In the genomic region with DNA sequence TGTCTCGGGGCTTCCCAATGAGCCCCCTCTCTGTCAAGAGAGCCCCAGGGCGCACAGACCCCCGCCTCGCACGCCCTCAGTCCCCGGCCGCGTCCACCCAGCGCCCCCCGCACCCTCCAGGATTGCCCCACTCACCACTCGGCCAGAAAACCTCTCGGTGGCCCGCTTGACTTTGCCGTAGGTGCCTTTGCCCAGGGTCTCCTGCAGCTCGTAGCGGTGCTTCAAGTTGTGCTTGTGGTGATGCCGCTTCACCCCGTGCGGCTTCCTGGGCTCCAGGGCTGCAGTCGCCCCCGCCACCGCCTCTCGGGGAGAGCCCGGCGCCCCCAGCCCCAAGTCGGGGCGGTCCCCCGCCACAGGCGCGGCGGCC, we compare ENCODE assay signal across 8 cellular contexts. TPM values are rescaled to one million over a fixed set of nuclear protein-coding genes. Genes with fewer than 3 reads are reported as not detected.
DNase-seq lines count a peak whose midpoint lies in the region; ATAC-seq and TF ChIP-seq lines count a peak whose summit lies in the region.

No MANE protein-coding gene starts in this region.

- 4 to 9% (median 4%) methylated on average over 26 to 31 of the region's 31 CpGs for WGBS in psoas muscle, 3 donors

- H3K27ac ChIP-seq in psoas muscle, result peak overlapping the region; percentile 98

- no peak for TF ChIP-seq CTCF in GM20000 (IDR thresholded peaks at IDR 0.05; ENCODE audit: extremely low read depth, missing control alignments)
- TF ChIP-seq CTCF in foreskin fibroblast (IDR thresholded peaks at IDR 0.05; ENCODE audit: low read depth, low read length), result no peak
- no peak for TF ChIP-seq CTCF in psoas muscle (IDR thresholded peaks at IDR 0.05)

- no peaks in the 10 kb centered on the region for H3K27me3 ChIP-seq in psoas muscle (ENCODE audit: insufficient read depth in 3 of 3, low read length in 2 of 3)

- H3K4me3 ChIP-seq in foreskin fibroblast (ENCODE audit: low read depth in 1 of 2, low read length in 2 of 2), result peak overlapping the region; percentile 70 to 82
- peak overlapping the region; percentile 91 for H3K4me3 ChIP-seq in psoas muscle

- peaks cover 54% of the 10 kb centered on the region for H3K4me1 ChIP-seq in psoas muscle

- intact Hi-C loops in psoas muscle (cut with DNase I), result loop anchor here (5.0 to 10.0 kb wide), 6 partner anchors 61 to 716 kb away; no protein-coding TSS in a partner anchor

- CTCF ChIA-PET in HEK293T (lab: Yijun Ruan, JAX), result interaction anchor here (1.8 to 2.4 kb wide), 2 partner anchors 11 to 86 kb away, joined by 5 to 7 read pairs; no protein-coding TSS in a partner anchor

- no peaks in the 10 kb centered on the region for H3K36me3 ChIP-seq in psoas muscle (ENCODE audit: insufficient read depth in 1 of 2, low read depth in 1 of 2)

- peak; percentile 26 for ATAC-seq in SK-N-SH treated with all-trans-retinoic acid at 6 μM for 48 hours
- ATAC-seq in psoas muscle, result peak in 1 of 4 donors; percentile 3

- POLR2A ChIA-PET in HEK293T (lab: Yijun Ruan, JAX), result interaction anchor here (0.9 to 2.2 kb wide), 6 partner anchors 10 to 63 kb away, joined by 3 to 7 read pairs (median 4); no protein-coding TSS in a partner anchor

- DNase-seq in GM20000 (ENCODE audit: low spot score), result peak; percentile 26
- DNase-seq in foreskin fibroblast, result no peak
- no peak for DNase-seq in psoas muscle
- DNase-seq in iPS-NIHi7 (ENCODE audit: extremely low spot score), result no peak
- DNase-seq in ureter (ENCODE audit: low spot score), result no peak
- DNase-seq in foreskin melanocyte, result no peak
- DNase-seq in HEK293T (ENCODE audit: extremely low spot score), result no peak

- no peaks in the 10 kb centered on the region for H3K9me3 ChIP-seq in psoas muscle

TF ChIP-seq in SK-N-SH treated with all-trans-retinoic acid at 6 μM for 48 hours, 23 proteins besides CTCF, POLR2A, EP300 and RAD21:
- no peak for TF ChIP-seq TOX (CRISPR knock-in tag; IDR thresholded peaks at IDR 0.05; ENCODE audit: borderline replicate concordance)

TF ChIP-seq in HEK293T, 16 proteins besides CTCF, POLR2A, EP300 and RAD21:
- TF ChIP-seq FOXM1 (IDR thresholded peaks at IDR 0.05; ENCODE audit: borderline replicate concordance), result no peak
- TF ChIP-seq SUZ12 (IDR thresholded peaks at IDR 0.05), result no peak
- TF ChIP-seq, protein P1, sequence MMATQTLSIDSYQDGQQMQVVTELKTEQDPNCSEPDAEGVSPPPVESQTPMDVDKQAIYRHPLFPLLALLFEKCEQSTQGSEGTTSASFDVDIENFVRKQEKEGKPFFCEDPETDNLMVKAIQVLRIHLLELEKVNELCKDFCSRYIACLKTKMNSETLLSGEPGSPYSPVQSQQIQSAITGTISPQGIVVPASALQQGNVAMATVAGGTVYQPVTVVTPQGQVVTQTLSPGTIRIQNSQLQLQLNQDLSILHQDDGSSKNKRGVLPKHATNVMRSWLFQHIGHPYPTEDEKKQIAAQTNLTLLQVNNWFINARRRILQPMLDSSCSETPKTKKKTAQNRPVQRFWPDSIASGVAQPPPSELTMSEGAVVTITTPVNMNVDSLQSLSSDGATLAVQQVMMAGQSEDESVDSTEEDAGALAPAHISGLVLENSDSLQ (IDR thresholded peaks at IDR 0.05), result no peak
- TF ChIP-seq SP1 (IDR thresholded peaks at IDR 0.05), result no peak
- no peak for TF ChIP-seq FOXK2 (IDR thresholded peaks at IDR 0.05)
TF ChIP-seq in HEK293T: peak in this region for 0.

RNA-seq across cellular contexts. Expression of a gene that starts 0.5 kb away (rescaled TPM):
- total RNA-seq in psoas muscle (100 to 1,000 TPM in 1 of 4 donors, 10 to 100 TPM in 3; 19.8 to 102 (median 35.6) TPM), ureter (16.0 TPM)
- 10 to 100 TPM in 2 of 3 donors, 1 to 10 TPM in 1; 7.0 to 21.8 (median 10.2) TPM for polyA plus RNA-seq in psoas muscle
